In the genomic region with DNA sequence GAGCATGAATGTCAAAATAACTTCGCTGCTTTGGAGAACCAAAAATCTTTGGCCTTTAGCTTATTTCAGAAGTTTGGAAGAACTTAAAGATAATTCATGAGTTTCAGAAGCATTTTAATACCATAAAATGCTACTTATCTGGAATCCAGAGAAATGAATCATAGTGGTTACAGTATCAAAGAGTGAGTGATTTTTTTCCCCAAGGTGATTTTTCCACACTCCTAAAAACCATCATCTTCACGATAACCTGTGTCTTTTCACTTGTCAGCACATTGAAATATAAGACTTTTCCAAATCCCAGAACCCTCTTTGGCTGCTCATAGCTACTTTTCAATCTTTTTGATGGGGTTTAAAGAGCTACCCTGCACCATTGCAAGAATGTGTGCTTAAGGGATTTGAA, we compare ENCODE assay signal across 19 cellular contexts.
"Had no signal": no experiment of that assay in that cellular context is flagged by ENCODE, and none has a peak within 500 bp of the region (broad histone marks: within the 10 kb centered on the region; RNA-seq: fewer than 3 reads in every experiment).

No MANE protein-coding gene starts in this region.

- H3K27me3 ChIP-seq: brain microvascular endothelial cell, gastroesophageal sphincter, transverse colon had no signal

- ATAC-seq: activated CD4-positive, alpha-beta T cell treated with anti-CD3 and anti-CD28 coated beads for 36 hours; activated CD8-positive, alpha-beta memory T cell treated with anti-CD3 and anti-CD28 coated beads, Interleukin-2, amount 10 ng/mL, durations not matched to agents 7 days and 5 days; gastroesophageal sphincter; mucosa of descending colon; naive thymus-derived CD8-positive, alpha-beta T cell had no signal

- H3K27ac Mint-ChIP-seq: activated CD4-positive, alpha-beta memory T cell treated with anti-CD3 and anti-CD28 coated beads for 36 hours; activated CD4-positive, alpha-beta T cell treated with anti-CD3 and anti-CD28 coated beads for 36 hours; activated CD8-positive, alpha-beta memory T cell treated with anti-CD3 and anti-CD28 coated beads, Interleukin-2, amount 10 ng/mL, durations not matched to agents 7 days and 5 days; activated naive CD4-positive, alpha-beta T cell treated with anti-CD3 and anti-CD28 coated beads, Interleukin-2, amount 50 U/mL, for 24 hours; dendritic cell treated with granulocyte-macrophage colony-stimulating factor and Interleukin-4, amounts not matched to agents 40 ng/mL and 50 ng/mL, for 4 days; naive thymus-derived CD8-positive, alpha-beta T cell; T-helper 1 cell treated with Interleukin-12 subunit alpha and Interleukin-12 subunit beta and Interleukin-4 antibody, amounts not matched to agents 30 μg/mL and 1 μg/mL, for 36 hours had no signal

- H3K36me3 ChIP-seq: brain microvascular endothelial cell, gastroesophageal sphincter, transverse colon had no signal

- H3K27ac ChIP-seq: brain microvascular endothelial cell, gastroesophageal sphincter, transverse colon had no signal

- DNase-seq: activated CD4-positive, alpha-beta memory T cell treated with anti-CD3 and anti-CD28 coated beads for 36 hours; activated CD4-positive, alpha-beta T cell treated with anti-CD3 and anti-CD28 coated beads for 36 hours; activated CD8-positive, alpha-beta memory T cell treated with anti-CD3 and anti-CD28 coated beads, Interleukin-2, amount 10 ng/mL, durations not matched to agents 7 days and 5 days; activated effector memory CD4-positive, alpha-beta T cell treated with anti-CD3 and anti-CD28 coated beads, Interleukin-2, amount 50 U/mL, for 16 hours; activated T-cell treated with anti-CD3 and anti-CD28 coated beads, Interleukin-2, amount 50 U/mL, for 1 hour; amygdala; brain microvascular endothelial cell; mucosa of descending colon; naive thymus-derived CD8-positive, alpha-beta T cell; posterior cingulate gyrus; stimulated activated CD4-positive, alpha-beta T cell treated with anti-CD3 and anti-CD28 coated beads, Interleukin-4, amount 100 ng/mL, for 24 hours; stimulated activated naive CD4-positive, alpha-beta T cell; transverse colon had no signal

- H3K27me3 Mint-ChIP-seq: activated CD4-positive, alpha-beta memory T cell treated with anti-CD3 and anti-CD28 coated beads for 36 hours; activated CD8-positive, alpha-beta memory T cell treated with anti-CD3 and anti-CD28 coated beads, Interleukin-2, amount 10 ng/mL, durations not matched to agents 7 days and 5 days; activated naive CD4-positive, alpha-beta T cell treated with anti-CD3 and anti-CD28 coated beads, Interleukin-2, amount 50 U/mL, for 24 hours; dendritic cell treated with granulocyte-macrophage colony-stimulating factor and Interleukin-4, amounts not matched to agents 40 ng/mL and 50 ng/mL, for 4 days had no signal

- FAIRE-seq: islet of Langerhans had no signal

- H3K9me3 Mint-ChIP-seq: activated CD4-positive, alpha-beta memory T cell treated with anti-CD3 and anti-CD28 coated beads for 36 hours; activated naive CD4-positive, alpha-beta T cell treated with anti-CD3 and anti-CD28 coated beads, Interleukin-2, amount 50 U/mL, for 24 hours; dendritic cell treated with granulocyte-macrophage colony-stimulating factor and Interleukin-4, amounts not matched to agents 40 ng/mL and 50 ng/mL, for 4 days; naive thymus-derived CD8-positive, alpha-beta T cell; T-helper 1 cell treated with Interleukin-12 subunit alpha and Interleukin-12 subunit beta and Interleukin-4 antibody, amounts not matched to agents 30 μg/mL and 1 μg/mL, for 36 hours had no signal

- H3K36me3 Mint-ChIP-seq: activated CD4-positive, alpha-beta memory T cell treated with anti-CD3 and anti-CD28 coated beads for 36 hours; activated CD8-positive, alpha-beta memory T cell treated with anti-CD3 and anti-CD28 coated beads, Interleukin-2, amount 10 ng/mL, durations not matched to agents 7 days and 5 days; activated naive CD4-positive, alpha-beta T cell treated with anti-CD3 and anti-CD28 coated beads, Interleukin-2, amount 50 U/mL, for 24 hours; naive thymus-derived CD8-positive, alpha-beta T cell had no signal

- H3K9me3 ChIP-seq: gastroesophageal sphincter, mucosa of descending colon, transverse colon had no signal

- H3K4me1 Mint-ChIP-seq: activated CD4-positive, alpha-beta T cell treated with anti-CD3 and anti-CD28 coated beads for 36 hours; activated CD8-positive, alpha-beta memory T cell treated with anti-CD3 and anti-CD28 coated beads, Interleukin-2, amount 10 ng/mL, durations not matched to agents 7 days and 5 days; activated naive CD4-positive, alpha-beta T cell treated with anti-CD3 and anti-CD28 coated beads, Interleukin-2, amount 50 U/mL, for 24 hours had no signal

- H3K4me3 ChIP-seq: gastroesophageal sphincter, mucosa of descending colon, skin epidermis, transverse colon had no signal

- H3K4me3 Mint-ChIP-seq: activated CD4-positive, alpha-beta memory T cell treated with anti-CD3 and anti-CD28 coated beads for 36 hours; activated CD4-positive, alpha-beta T cell treated with anti-CD3 and anti-CD28 coated beads for 36 hours; activated CD8-positive, alpha-beta memory T cell treated with anti-CD3 and anti-CD28 coated beads, Interleukin-2, amount 10 ng/mL, durations not matched to agents 7 days and 5 days; activated naive CD4-positive, alpha-beta T cell treated with anti-CD3 and anti-CD28 coated beads, Interleukin-2, amount 50 U/mL, for 24 hours; dendritic cell treated with granulocyte-macrophage colony-stimulating factor and Interleukin-4, amounts not matched to agents 40 ng/mL and 50 ng/mL, for 4 days; naive thymus-derived CD8-positive, alpha-beta T cell; T-helper 1 cell treated with Interleukin-12 subunit alpha and Interleukin-12 subunit beta and Interleukin-4 antibody, amounts not matched to agents 30 μg/mL and 1 μg/mL, for 36 hours had no signal
